ENCODE assay signal across 19 cellular contexts in genomic region chr2:169139993-169140767, GRCh38.
DNase-seq lines count a peak whose midpoint lies in the region; ATAC-seq and TF ChIP-seq lines count a peak whose summit lies in the region.
"Had no signal": no experiment of that assay in that cellular context is flagged by ENCODE, and none has a peak within 500 bp of the region (broad histone marks: within the 10 kb centered on the region; RNA-seq: fewer than 3 reads in every experiment).

No MANE protein-coding gene starts in this region.

- H3K27ac Mint-ChIP-seq in endodermal cell (peak overlapping the region; percentile 0), neural progenitor cell (no peak overlapping the region)

- H4K20me1 ChIP-seq in neural progenitor cell (ENCODE audit: low read depth): peaks cover 5% of the 10 kb centered on the region

- intact Hi-C loops in body of pancreas (cut with DNase I): loop anchor here (10.0 kb wide), 1 partner anchor 165 kb away; no protein-coding TSS in a partner anchor

- H3K9me3 ChIP-seq in HUES48 (ENCODE audit: control insufficient read depth, insufficient read depth, low read length) (no peaks in the 10 kb centered on the region), NT2/D1 (ENCODE audit: insufficient read depth, low read length) (no peaks in the 10 kb centered on the region), endodermal cell (ENCODE audit: control insufficient read depth, low read length) (no peaks in the 10 kb centered on the region), neural progenitor cell (ENCODE audit: low read depth) (no peaks in the 10 kb centered on the region), body of pancreas (no peaks in the 10 kb centered on the region)
- H3K9me3 ChIP-seq: BE2C, SK-N-SH had no signal

- H3K9me3 Mint-ChIP-seq in endodermal cell: no peaks in the 10 kb centered on the region
- no peaks in the 10 kb centered on the region for H3K9me3 Mint-ChIP-seq in neural progenitor cell

- TF ChIP-seq CTCF in endodermal cell (conservative IDR thresholded peaks at IDR 0.05): no peak
- no peak for TF ChIP-seq CTCF in neural progenitor cell (IDR thresholded peaks at IDR 0.05)
- TF ChIP-seq CTCF in body of pancreas (IDR thresholded peaks at IDR 0.05): no peak
- TF ChIP-seq CTCF in foreskin fibroblast (IDR thresholded peaks at IDR 0.05; ENCODE audit: low read depth, low read length): no peak

- peaks cover 16% of the 10 kb centered on the region for H3F3A ChIP-seq in neural progenitor cell (ENCODE audit: low read depth)

- 52 to 61% methylated on average over 3 to 7 of the region's 8 CpGs for WGBS in endodermal cell (ENCODE audit: insufficient coverage in 1 of 2, insufficient read length in 1 of 2), 2 experiments
- WGBS in body of pancreas, 2 donors: 65 to 66% methylated on average over 8 of the region's 8 CpGs

- DNase-seq in NT2/D1 (ENCODE audit: low read depth, low spot score) (peak; percentile 39), endodermal cell (peak; percentile 68), neural progenitor cell (ENCODE audit: low spot score) (no peak), body of pancreas (no peak), foreskin fibroblast (no peak), cerebellar nuclear complex (lab: John Stamatoyannopoulos, UW) (no peak)
- DNase-seq: BE2C, DMS53, GDM1, KBM-7, NCI-H1092 treated with DMSO at 0.1 percent for 48 hours, NCI-H1436 treated with DMSO at 0.1 percent for 48 hours, NCI-H2029 treated with DMSO at 0.1 percent for 48 hours, NCI-H345, NCI-H524 treated with DMSO at 0.1 percent for 48 hours, SIG-M5, SK-N-SH had no signal

- H3K79me2 ChIP-seq in neural progenitor cell (ENCODE audit: low read depth): no peaks in the 10 kb centered on the region

- H2AFZ ChIP-seq in neural progenitor cell (replicated peaks): no peak overlapping the region

- peaks cover 32% of the 10 kb centered on the region for H3K4me1 ChIP-seq in HUES48 (ENCODE audit: control insufficient read depth, insufficient read depth, low read length)
- no peaks in the 10 kb centered on the region for H3K4me1 ChIP-seq in NT2/D1 (ENCODE audit: insufficient read depth, insufficient read length)
- peaks cover 5% of the 10 kb centered on the region for H3K4me1 ChIP-seq in endodermal cell (ENCODE audit: control insufficient read depth, insufficient read depth, low read length)
- H3K4me1 ChIP-seq in neural progenitor cell: no peaks in the 10 kb centered on the region
- no peaks in the 10 kb centered on the region for H3K4me1 ChIP-seq in body of pancreas
- H3K4me1 ChIP-seq: BE2C had no signal

- no peak for ATAC-seq in body of pancreas
- ATAC-seq: HepG2 had no signal

- H3K4me3 Mint-ChIP-seq in endodermal cell (no peak overlapping the region), neural progenitor cell (no peak overlapping the region)

- TF ChIP-seq POLR2A in body of pancreas (IDR thresholded peaks at IDR 0.05): no peak

- H3K9ac ChIP-seq in HUES48 (ENCODE audit: low read depth, low read length) (no peak overlapping the region), NT2/D1 (ENCODE audit: insufficient read length, low read depth) (no peak overlapping the region), endodermal cell (ENCODE audit: extremely low read depth, low read length, poor library complexity, severe bottlenecking) (no peak overlapping the region), neural progenitor cell (peak overlapping the region; percentile 10)
- H3K9ac ChIP-seq: SK-N-SH had no signal

- no peaks in the 10 kb centered on the region for H3K36me3 Mint-ChIP-seq in endodermal cell (ENCODE audit: low read depth)
- H3K36me3 Mint-ChIP-seq in neural progenitor cell: peaks cover 11% of the 10 kb centered on the region

- H3K4me1 Mint-ChIP-seq in endodermal cell (peaks cover 39% of the 10 kb centered on the region), neural progenitor cell (no peaks in the 10 kb centered on the region)

- peak overlapping the region; percentile 27; the same call in 1 of the 2 replicates for H3K4me3 ChIP-seq in HUES48 (ENCODE audit: low read depth, low read length)
- no peak overlapping the region for H3K4me3 ChIP-seq in NT2/D1 (ENCODE audit: insufficient read length, low read depth)
- H3K4me3 ChIP-seq in endodermal cell (ENCODE audit: low read length): no peak overlapping the region
- no peak overlapping the region for H3K4me3 ChIP-seq in neural progenitor cell
- no peak overlapping the region for H3K4me3 ChIP-seq in body of pancreas
- no peak overlapping the region for H3K4me3 ChIP-seq in foreskin fibroblast (ENCODE audit: low read depth in 1 of 2, low read length in 2 of 2)

- H3K27ac ChIP-seq in HUES48 (ENCODE audit: low read depth, low read length): peak overlapping the region; percentile 25
- H3K27ac ChIP-seq in endodermal cell (ENCODE audit: low read depth, low read length): no peak overlapping the region
- no peak overlapping the region for H3K27ac ChIP-seq in neural progenitor cell
- no peak overlapping the region for H3K27ac ChIP-seq in body of pancreas

- H3K36me3 ChIP-seq in HUES48 (ENCODE audit: control insufficient read depth, insufficient read depth, low read length) (no peaks in the 10 kb centered on the region), NT2/D1 (ENCODE audit: insufficient read depth, insufficient read length, low read length) (no peaks in the 10 kb centered on the region), endodermal cell (ENCODE audit: control insufficient read depth, insufficient read depth, low read length) (no peaks in the 10 kb centered on the region), neural progenitor cell (peaks cover 29% of the 10 kb centered on the region), body of pancreas (replicated peaks in 1 of 2; ENCODE audit: insufficient read depth in 1 of 2, low read depth in 2 of 2) (no peaks in the 10 kb centered on the region)
- H3K36me3 ChIP-seq: BE2C had no signal

- H3K27me3 ChIP-seq in HUES48 (ENCODE audit: control insufficient read depth, insufficient read depth, low read length) (no peaks in the 10 kb centered on the region), NT2/D1 (ENCODE audit: insufficient read depth, insufficient read length) (no peaks in the 10 kb centered on the region), endodermal cell (ENCODE audit: control insufficient read depth, insufficient read depth, low read length, poor library complexity, severe bottlenecking) (no peaks in the 10 kb centered on the region), neural progenitor cell (no peaks in the 10 kb centered on the region), body of pancreas (no peaks in the 10 kb centered on the region)
- H3K27me3 ChIP-seq: BE2C had no signal

- H3K27me3 Mint-ChIP-seq in endodermal cell (ENCODE audit: insufficient read depth) (no peaks in the 10 kb centered on the region), neural progenitor cell (ENCODE audit: insufficient read depth, low read depth) (no peaks in the 10 kb centered on the region)

- no peak overlapping the region for H3K4me2 ChIP-seq in neural progenitor cell
- H3K4me2 ChIP-seq: SK-N-SH had no signal

Comparison
In these comparisons a context has a peak if more than half of its experiments do, and no peak if none do; other contexts are left out.
1. DNase-seq: peak in NT2/D1 (single experiment) and endodermal cell (single experiment); none in neural progenitor cell (single experiment), body of pancreas (0 of 4), foreskin fibroblast (0 of 2) and cerebellar nuclear complex (0 of 2).